In genomic region chr11:59102259-59102765, GRCh38 we compare ENCODE assay signal across 7 cellular contexts. TPM values are rescaled to one million over a fixed set of nuclear protein-coding genes. Genes with fewer than 3 reads are reported as not detected.
DNase-seq lines count a peak whose midpoint lies in the region; ATAC-seq and TF ChIP-seq lines count a peak whose summit lies in the region.

No MANE protein-coding gene starts in this region.

- DNase-seq in Peyer's patch, result peak; percentile 74 to 90 (median 90)
- DNase-seq in activated naive CD4-positive, alpha-beta T cell treated with anti-CD3 and anti-CD28 coated beads, Interleukin-2, amount 50 U/mL, for 72 hours (ENCODE audit: low spot score in 2 of 2), result peak; percentile 54 to 65
- DNase-seq in right cardiac atrium, result peak; percentile 42 to 69 (median 68)
- DNase-seq in gastrocnemius medialis, result no peak
- no peak for DNase-seq in KBM-7

- H3K4me3 ChIP-seq in Peyer's patch (peak overlapping the region; percentile 27 to 45 (median 40)), right cardiac atrium (ENCODE audit: low read length) (peak overlapping the region; percentile 12), gastrocnemius medialis (peak overlapping the region in 3 of 4 donors; percentile 17 to 40 (median 19))

- WGBS in right cardiac atrium, result 8% methylated on average over 23 of the region's 23 CpGs

- in situ Hi-C loops in gastrocnemius medialis (cut with MboI; ENCODE audit: low sequenced_read_pairs in 4 of 4) (loop anchor here in 1 of 4 donors (10.0 kb wide), 1 partner anchor 52 kb away; no protein-coding TSS in a partner anchor), KBM-7 (cut with MboI; ENCODE audit: low pct_unique_long_range_greater_than_20kb, low sequenced_read_pairs) (no loop called here)

- no peak for TF ChIP-seq POLR2A in Peyer's patch (IDR thresholded peaks at IDR 0.05)
- TF ChIP-seq POLR2A in gastrocnemius medialis (IDR thresholded peaks at IDR 0.05), result no peak

- H3K9me3 ChIP-seq in Peyer's patch (no peaks in the 10 kb centered on the region), right cardiac atrium (ENCODE audit: control insufficient read depth, low read length) (no peaks in the 10 kb centered on the region), gastrocnemius medialis (no peaks in the 10 kb centered on the region)

- H3K27ac ChIP-seq in Peyer's patch, result peak overlapping the region in 2 of 4 donors; percentile 63 to 74
- H3K27ac ChIP-seq in right cardiac atrium (ENCODE audit: low read length), result no peak overlapping the region
- H3K27ac ChIP-seq in gastrocnemius medialis, result no peak overlapping the region

- TF ChIP-seq CTCF in Peyer's patch (IDR thresholded peaks at IDR 0.05), result peak in 5 of 6 experiments; percentile 33 to 46 (median 44)
- peak in 1 of 5 experiments; percentile 33 for TF ChIP-seq CTCF in gastrocnemius medialis (IDR thresholded peaks at IDR 0.05 in 4 of 5, conservative IDR thresholded peaks at IDR 0.05 in 1 of 5)

- H3K27me3 ChIP-seq in Peyer's patch (no peaks in the 10 kb centered on the region), right cardiac atrium (ENCODE audit: control insufficient read depth, insufficient read depth) (no peaks in the 10 kb centered on the region), gastrocnemius medialis (peaks cover 8 to 31% (median 30%) of the 10 kb centered on the region in 3 donors)

- intact Hi-C loops in right cardiac atrium (cut with DNase I), result no loop called here
- intact Hi-C loops in gastrocnemius medialis (cut with DNase I; ENCODE audit: low total_unique reads), result no loop called here

- H3K36me3 ChIP-seq in Peyer's patch (no peaks in the 10 kb centered on the region), gastrocnemius medialis (no peaks in the 10 kb centered on the region)

- H3K27ac Mint-ChIP-seq in activated naive CD4-positive, alpha-beta T cell treated with anti-CD3 and anti-CD28 coated beads, Interleukin-2, amount 50 U/mL, for 72 hours, result no peak overlapping the region

- peaks cover 5 to 16% of the 10 kb centered on the region in 2 donors for H3K36me3 Mint-ChIP-seq in activated naive CD4-positive, alpha-beta T cell treated with anti-CD3 and anti-CD28 coated beads, Interleukin-2, amount 50 U/mL, for 72 hours

- H3K4me1 ChIP-seq in Peyer's patch (peaks cover 0 to 8% (median 6%) of the 10 kb centered on the region in 4 donors), right cardiac atrium (ENCODE audit: control insufficient read depth, insufficient read depth, low read length) (no peaks in the 10 kb centered on the region), gastrocnemius medialis (peaks cover 0 to 6% of the 10 kb centered on the region in 2 donors)

- ATAC-seq in GM18517 (IDR thresholded peaks at IDR 0.05; ENCODE audit: unreplicated experiment), result peak; percentile 62
- ATAC-seq in HG02885 (IDR thresholded peaks at IDR 0.05; ENCODE audit: poor library complexity, unreplicated experiment), result peak; percentile 65
- ATAC-seq in activated naive CD4-positive, alpha-beta T cell treated with anti-CD3 and anti-CD28 coated beads, Interleukin-2, amount 50 U/mL, for 72 hours, result peak; percentile 46 to 49
- ATAC-seq in right cardiac atrium, result peak; percentile 26 to 29
- no peak for ATAC-seq in gastrocnemius medialis

- no peaks in the 10 kb centered on the region for H3K9me3 Mint-ChIP-seq in activated naive CD4-positive, alpha-beta T cell treated with anti-CD3 and anti-CD28 coated beads, Interleukin-2, amount 50 U/mL, for 72 hours

RNA-seq across cellular contexts. Expression of gene FAM111B, which starts 4.7 kb away (rescaled TPM):
- 1 to 10 TPM; 1.8 to 6.0 (median 4.7) TPM for total RNA-seq in Peyer's patch
- 10 to 100 TPM; 42.8 to 47.6 TPM for total RNA-seq in activated naive CD4-positive, alpha-beta T cell treated with anti-CD3 and anti-CD28 coated beads, Interleukin-2, amount 50 U/mL, for 72 hours
- total RNA-seq in right cardiac atrium, result 1 to 10 TPM in 1 of 4 donors, under 1 TPM in 2, not detected in 1; 0.17 to 2.5 (median 0.91) TPM
- 0.05 TPM for polyA plus RNA-seq in right cardiac atrium
- total RNA-seq in gastrocnemius medialis, result under 1 TPM in 1 of 4 donors, not detected in 3; 0.31 TPM

RNA-seq across cellular contexts. Expression of gene GLYATL1B, which starts 16.2 kb away (rescaled TPM):
- not detected for total RNA-seq in Peyer's patch
- total RNA-seq in activated naive CD4-positive, alpha-beta T cell treated with anti-CD3 and anti-CD28 coated beads, Interleukin-2, amount 50 U/mL, for 72 hours, result not detected
- total RNA-seq in right cardiac atrium, result not detected
- polyA plus RNA-seq in right cardiac atrium, result not detected
- total RNA-seq in gastrocnemius medialis, result not detected

RNA-seq across cellular contexts. Expression of gene FAM111A, which starts 40.3 kb away (rescaled TPM):
- total RNA-seq in Peyer's patch (10 to 100 TPM; 43.0 to 96.6 (median 68.5) TPM), right cardiac atrium (10 to 100 TPM in 3 of 4 donors, 1 to 10 TPM in 1; 9.1 to 12.2 (median 10.5) TPM), gastrocnemius medialis (1 to 10 TPM; 2.0 to 7.0 (median 3.7) TPM)
- 100 to 1,000 TPM in 1 of 2 donors, 10 to 100 TPM in 1; 86.7 to 128 TPM for total RNA-seq in activated naive CD4-positive, alpha-beta T cell treated with anti-CD3 and anti-CD28 coated beads, Interleukin-2, amount 50 U/mL, for 72 hours
- 7.0 TPM for polyA plus RNA-seq in right cardiac atrium

Comparison
In these comparisons a context has a peak if more than half of its experiments do, and no peak if none do; other contexts are left out.
1. ATAC-seq: peak in GM18517 (single experiment), HG02885 (single experiment), activated naive CD4-positive, alpha-beta T cell treated with anti-CD3 and anti-CD28 coated beads, Interleukin-2, amount 50 U/mL, for 72 hours (2 of 2) and right cardiac atrium (2 of 2); none in gastrocnemius medialis (0 of 2).
2. DNase-seq: peak in Peyer's patch (3 of 3), activated naive CD4-positive, alpha-beta T cell treated with anti-CD3 and anti-CD28 coated beads, Interleukin-2, amount 50 U/mL, for 72 hours (2 of 2) and right cardiac atrium (3 of 3); none in gastrocnemius medialis (0 of 2) and KBM-7 (single experiment).
3. RNA of gene FAM111B, which starts 4.7 kb away (total RNA-seq): 42.8 to 47.6 TPM in activated naive CD4-positive, alpha-beta T cell treated with anti-CD3 and anti-CD28 coated beads, Interleukin-2, amount 50 U/mL, for 72 hours; 1.8 to 6.0 TPM in Peyer's patch, 0.17 to 2.5 TPM in right cardiac atrium and 0.31 TPM in gastrocnemius medialis; every median in the first group is over 4 times any median in the second.
4. Peak in every context shown above with its lines, with median percentiles within 50 percentile points of each other: H3K4me3 ChIP-seq.